8 cellular contexts compared by ENCODE assay signal in genomic region chr17:80414508-80414802, GRCh38. TPM values are rescaled to one million over a fixed set of nuclear protein-coding genes. Genes with fewer than 3 reads are reported as not detected.
A peak's percentile ranks its signal among the peaks of the same experiment; 100 is the strongest.
DNase-seq lines count a peak whose midpoint lies in the region; ATAC-seq, FAIRE-seq and TF ChIP-seq lines count a peak whose summit lies in the region.

No MANE protein-coding gene starts in this region.

- peaks cover 31% of the 10 kb centered on the region for H3K79me2 ChIP-seq in astrocyte (ENCODE audit: insufficient read depth, low read length)

- peak overlapping the region; percentile 97 for H3K9ac ChIP-seq in astrocyte (ENCODE audit: low read length)

- peak overlapping the region; percentile 97 for H2AFZ ChIP-seq in astrocyte (ENCODE audit: low read depth, low read length)

- H3K9me3 ChIP-seq in astrocyte (ENCODE audit: insufficient read depth, low read depth, low read length) (no peaks in the 10 kb centered on the region), right lobe of liver (no peaks in the 10 kb centered on the region), tibial nerve (no peaks in the 10 kb centered on the region)

- peaks cover 4% of the 10 kb centered on the region for H3K36me3 Mint-ChIP-seq in astrocyte (ENCODE audit: low read depth, unreplicated experiment)

- 4% methylated on average over 5 of the region's 15 CpGs for WGBS in right lobe of liver (ENCODE audit: insufficient coverage, low coverage, low lambda C conversion rate, missing lambda C conversion rate)
- 0 to 2% methylated on average over 8 to 15 of the region's 15 CpGs for WGBS in tibial nerve, 2 donors

- TF ChIP-seq CTCF in astrocyte (IDR thresholded peaks at IDR 0.05; ENCODE audit: insufficient read depth, low read depth, low read length) (no peak), right lobe of liver (IDR thresholded peaks at IDR 0.05) (no peak), tibial nerve (IDR thresholded peaks at IDR 0.05) (no peak)

- peak overlapping the region; percentile 98 for H3K4me2 ChIP-seq in astrocyte (ENCODE audit: low read length)

- H3K27me3 Mint-ChIP-seq in astrocyte (ENCODE audit: low read depth, unreplicated experiment): peaks cover 15% of the 10 kb centered on the region

- intact Hi-C loops in right lobe of liver (cut with DNase I): no loop called here

- peak; percentile 11 for ATAC-seq in HG03354 (IDR thresholded peaks at IDR 0.05; ENCODE audit: poor library complexity, severe bottlenecking, unreplicated experiment)
- ATAC-seq in right lobe of liver: peak in 1 of 4 donors; percentile 6

- no peak for FAIRE-seq in astrocyte (lab: Jason Lieb, UNC)

- peaks cover 33% of the 10 kb centered on the region for H4K20me1 ChIP-seq in astrocyte (ENCODE audit: insufficient read depth, low read length)

- H3K4me1 Mint-ChIP-seq in astrocyte (ENCODE audit: low read depth, unreplicated experiment): peaks cover 15% of the 10 kb centered on the region

- peak overlapping the region; percentile 99 for H3K27ac ChIP-seq in astrocyte (ENCODE audit: low read depth, low read length)
- peak overlapping the region in 1 of 3 donors; percentile 98 for H3K27ac ChIP-seq in right lobe of liver
- peak overlapping the region in 3 of 4 donors; percentile 91 to 97 (median 97) for H3K27ac ChIP-seq in tibial nerve

- no peak for TF ChIP-seq EP300 in tibial nerve (IDR thresholded peaks at IDR 0.05)

- H3K4me3 ChIP-seq in astrocyte (ENCODE audit: insufficient read depth, low read depth, low read length) (peak overlapping the region; percentile 93), right lobe of liver (peak overlapping the region; percentile 87 to 97 (median 88)), tibial nerve (peak overlapping the region; percentile 68 to 90 (median 84))

- H3K36me3 ChIP-seq in astrocyte (ENCODE audit: insufficient read depth, low read length) (peaks cover 8% of the 10 kb centered on the region), right lobe of liver (peaks cover 0 to 2% (median 0%) of the 10 kb centered on the region in 4 donors), tibial nerve (peaks cover 0 to 24% (median 0%) of the 10 kb centered on the region in 3 donors)

- H3K27me3 ChIP-seq in astrocyte (ENCODE audit: insufficient read depth, low read length) (no peaks in the 10 kb centered on the region), right lobe of liver (no peaks in the 10 kb centered on the region), tibial nerve (no peaks in the 10 kb centered on the region)

- TF ChIP-seq POLR2A in right lobe of liver (IDR thresholded peaks at IDR 0.05): no peak
- no peak for TF ChIP-seq POLR2A in tibial nerve (IDR thresholded peaks at IDR 0.05)

- no peaks in the 10 kb centered on the region for H3K9me3 Mint-ChIP-seq in astrocyte (ENCODE audit: unreplicated experiment)

- H3K4me3 Mint-ChIP-seq in astrocyte (ENCODE audit: unreplicated experiment): peak overlapping the region; percentile 91

- H3K27ac Mint-ChIP-seq in astrocyte (ENCODE audit: unreplicated experiment): peak overlapping the region; percentile 94

- DNase-seq in Daoy (ENCODE audit: low read depth): peak; percentile 21
- no peak for DNase-seq in astrocyte (ENCODE audit: low read depth)
- DNase-seq in right lobe of liver: no peak
- no peak for DNase-seq in tibial nerve (ENCODE audit: low spot score in 2 of 2)
- no peak for DNase-seq in NCI-H1694 treated with DMSO at 0.1 percent for 48 hours (lab: John Stamatoyannopoulos, UW)
- DNase-seq in UCSD-AML1 (lab: John Stamatoyannopoulos, UW; ENCODE audit: unreplicated experiment): no peak
- no peak for DNase-seq in stimulated activated CD4-positive, alpha-beta T cell treated with anti-CD3 and anti-CD28 coated beads, Interleukin-12 subunit alpha, Interleukin-12 subunit beta, amount 100 ng/mL, for 4 hours

- peaks cover 10% of the 10 kb centered on the region for H3K4me1 ChIP-seq in astrocyte (ENCODE audit: insufficient read depth, low read length)
- peaks cover 0 to 13% (median 4%) of the 10 kb centered on the region in 4 donors for H3K4me1 ChIP-seq in right lobe of liver
- peaks cover 0 to 36% (median 14%) of the 10 kb centered on the region in 4 donors for H3K4me1 ChIP-seq in tibial nerve

RNA-seq across cellular contexts. Expression of gene ENDOV, which starts 0.5 kb away (rescaled TPM):
- total RNA-seq in Daoy (2014; rRNA removed; shearing (Covaris generic)): 22.4 and 24.6 TPM in 2 replicates
- total RNA-seq in astrocyte (20.7 and 30.8 TPM in 2 replicates), right lobe of liver (10 to 100 TPM in 5 of 6 experiments, 1 to 10 TPM in 1; 6.8 to 14.1 (median 11.3) TPM), tibial nerve (10 to 100 TPM in 3 of 4 donors, 1 to 10 TPM in 1; 9.8 to 30.3 (median 16.6) TPM)
